In the genomic region with DNA sequence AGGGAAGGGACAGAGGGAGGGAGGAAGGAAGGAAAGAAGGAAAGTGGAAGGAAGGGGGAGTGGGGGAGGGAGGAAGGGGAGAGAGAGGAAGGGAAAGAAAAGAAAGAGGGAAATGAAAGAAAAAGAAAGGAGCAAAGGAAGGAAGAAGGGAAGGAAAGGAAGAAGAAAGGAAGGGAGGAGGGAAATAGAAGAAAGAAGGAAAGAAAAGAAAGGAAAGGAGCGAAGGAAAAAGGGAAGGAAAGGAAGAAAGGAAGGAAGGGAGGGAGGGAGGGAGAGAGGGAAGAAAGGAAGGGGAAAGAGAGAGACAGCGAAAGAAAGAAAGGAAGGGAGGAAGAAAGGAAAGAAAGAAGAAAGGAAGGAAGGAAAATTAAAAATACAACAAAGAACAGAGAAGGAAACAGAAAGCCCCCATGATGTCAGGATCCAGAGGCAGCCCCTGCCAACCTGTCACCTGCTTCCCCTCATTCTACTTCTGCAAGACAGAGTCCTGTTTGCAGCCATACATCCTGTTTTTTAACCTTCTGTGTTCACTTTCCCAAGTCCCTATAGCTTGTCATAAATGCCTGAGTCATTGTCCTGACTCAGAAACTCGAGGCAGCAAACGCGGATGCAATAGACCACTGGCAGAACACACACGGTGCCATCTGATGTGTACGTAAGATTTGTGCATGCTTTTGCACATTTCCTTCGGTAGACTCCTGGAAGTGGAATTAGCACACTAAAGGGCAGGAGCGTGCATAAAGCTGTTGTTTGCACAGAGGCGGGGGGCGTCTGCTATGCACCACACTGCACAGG, we compare ENCODE assay signal across 13 cellular contexts.
DNase-seq lines count a peak whose midpoint lies in the region; ATAC-seq and TF ChIP-seq lines count a peak whose summit lies in the region.
"Had no signal": no experiment of that assay in that cellular context is flagged by ENCODE, and none has a peak within 500 bp of the region (broad histone marks: within the 10 kb centered on the region; RNA-seq: fewer than 3 reads in every experiment).

No MANE protein-coding gene starts in this region.

- no peak for TF ChIP-seq CTCF in Panc1 (IDR thresholded peaks at IDR 0.05)
- no peak for TF ChIP-seq CTCF in dorsolateral prefrontal cortex (IDR thresholded peaks at IDR 0.05 in 54 of 56, conservative IDR thresholded peaks at IDR 0.05 in 2 of 56; ENCODE audit: low read depth in 1 of 56, partially characterized antibody in 56 of 56)

- no peak overlapping the region for H3K4me3 Mint-ChIP-seq in activated naive CD4-positive, alpha-beta T cell treated with anti-CD3 and anti-CD28 coated beads for 36 hours
- H3K4me3 Mint-ChIP-seq in activated naive CD4-positive, alpha-beta T cell treated with anti-CD3 and anti-CD28 coated beads, Interleukin-2, amount 10 ng/mL, durations not matched to agents 7 days and 5 days: no peak overlapping the region
- H3K4me3 Mint-ChIP-seq: nephron had no signal

- no TSS peak for BruUV-seq in Panc1 (replicated peaks; lab: Mats Ljungman, UMichigan)

- peaks cover 6% of the 10 kb centered on the region for H3K27me3 Mint-ChIP-seq in activated naive CD4-positive, alpha-beta T cell treated with anti-CD3 and anti-CD28 coated beads for 36 hours (ENCODE audit: low read depth)
- peaks cover 12% of the 10 kb centered on the region for H3K27me3 Mint-ChIP-seq in activated naive CD4-positive, alpha-beta T cell treated with anti-CD3 and anti-CD28 coated beads, Interleukin-2, amount 10 ng/mL, durations not matched to agents 7 days and 5 days

- no peaks in the 10 kb centered on the region for H3K36me3 ChIP-seq in Panc1 (ENCODE audit: control insufficient read depth, insufficient read depth, low read length)
- H3K36me3 ChIP-seq: BLaER1 treated with 17β-estradiol and CSF1 and Interleukin-3, amounts not matched to agents 10 nM and 100 nM had no signal

- in situ Hi-C loops in Panc1 (cut with HindIII; ENCODE audit: low pct_unique_long_range_greater_than_20kb, low sequenced_read_pairs): no loop called here

- H3K27me3 ChIP-seq in Panc1 (ENCODE audit: control insufficient read depth, insufficient read depth, low read length) (peaks cover 3% of the 10 kb centered on the region; the same call in 1 of the 2 replicates), dorsolateral prefrontal cortex (no peaks in the 10 kb centered on the region)
- H3K27me3 ChIP-seq: BLaER1 treated with 17β-estradiol and CSF1 and Interleukin-3, amounts not matched to agents 10 nM and 100 nM had no signal

- no peaks in the 10 kb centered on the region for H3K36me3 Mint-ChIP-seq in activated naive CD4-positive, alpha-beta T cell treated with anti-CD3 and anti-CD28 coated beads for 36 hours (ENCODE audit: low read depth)
- H3K36me3 Mint-ChIP-seq in activated naive CD4-positive, alpha-beta T cell treated with anti-CD3 and anti-CD28 coated beads, Interleukin-2, amount 10 ng/mL, durations not matched to agents 7 days and 5 days: no peaks in the 10 kb centered on the region

- peak; percentile 65; the same call in 1 of the 2 replicates for ATAC-seq in Panc1
- no peak for ATAC-seq in GM21515 (IDR thresholded peaks at IDR 0.05; ENCODE audit: unreplicated experiment)

- peak; percentile 7 for DNase-seq in activated naive CD4-positive, alpha-beta T cell treated with anti-CD3 and anti-CD28 coated beads for 36 hours
- no peak for DNase-seq in activated naive CD4-positive, alpha-beta T cell treated with anti-CD3 and anti-CD28 coated beads, Interleukin-2, amount 10 ng/mL, durations not matched to agents 7 days and 5 days
- DNase-seq in Panc1 (ENCODE audit: low read depth, low spot score): peak; percentile 59
- peak in 4 of 10 donors; percentile 40 to 68 (median 64) for DNase-seq in dorsolateral prefrontal cortex
- peak; percentile 57 for DNase-seq in superior temporal gyrus (ENCODE audit: extremely low spot score)
- no peak for DNase-seq in NCI-H82 treated with DMSO at 0.1 percent for 48 hours (lab: John Stamatoyannopoulos, UW; ENCODE audit: unreplicated experiment)
- DNase-seq in stimulated activated CD4-positive, alpha-beta T cell treated with anti-CD3 and anti-CD28 coated beads, Interleukin-4, amount 100 ng/mL, for 4 hours: no peak
- DNase-seq: foreskin fibroblast, PC-9 had no signal

- H3K27ac Mint-ChIP-seq in activated naive CD4-positive, alpha-beta T cell treated with anti-CD3 and anti-CD28 coated beads for 36 hours: no peak overlapping the region
- no peak overlapping the region for H3K27ac Mint-ChIP-seq in activated naive CD4-positive, alpha-beta T cell treated with anti-CD3 and anti-CD28 coated beads, Interleukin-2, amount 10 ng/mL, durations not matched to agents 7 days and 5 days
- H3K27ac Mint-ChIP-seq: activated T-helper 2 cell treated with anti-CD3 and anti-CD28 coated beads, Interferon-gamma antibody, Interleukin-2, Interleukin-4, amounts not matched to agents 10 μg/mL and 5 μg/mL and 100 μg/mL, durations not matched to agents 14 hours and 24 hours and 36 hours; nephron had no signal

- H3K4me3 ChIP-seq in Panc1 (ENCODE audit: low read depth in 2 of 2, low read length in 2 of 2) (no peak overlapping the region), dorsolateral prefrontal cortex (no peak overlapping the region)
- H3K4me3 ChIP-seq: BLaER1 treated with 17β-estradiol and CSF1 and Interleukin-3, amounts not matched to agents 10 nM and 100 nM; PC-9 had no signal

- intact Hi-C loops in activated naive CD4-positive, alpha-beta T cell treated with anti-CD3 and anti-CD28 coated beads for 36 hours (cut with micrococcal nuclease): no loop called here
- intact Hi-C loops in Panc1 (cut with micrococcal nuclease; ENCODE audit: unreplicated experiment) (no loop called here), dorsolateral prefrontal cortex (cut with DNase I) (no loop called here)

- H3K27ac ChIP-seq in Panc1 (ENCODE audit: low read length): no peak overlapping the region
- H3K27ac ChIP-seq in dorsolateral prefrontal cortex: peak overlapping the region in 55 of 59 donors; percentile 7 to 92 (median 72)
- H3K27ac ChIP-seq: PC-9 had no signal

- CTCF ChIA-PET in activated naive CD4-positive, alpha-beta T cell treated with anti-CD3 and anti-CD28 coated beads for 36 hours (lab: Charles Lee): interaction anchor here (0.6 kb wide), 1 partner anchor 9 kb away, joined by 4 read pairs; no protein-coding TSS in a partner anchor
- CTCF ChIA-PET in activated naive CD4-positive, alpha-beta T cell treated with anti-CD3 and anti-CD28 coated beads, Interleukin-2, amount 10 ng/mL, durations not matched to agents 7 days and 5 days (lab: Charles Lee): no interaction called here
- CTCF ChIA-PET in Panc1 (lab: Charles Lee): no interaction called here

- no peaks in the 10 kb centered on the region for H3K4me1 Mint-ChIP-seq in activated naive CD4-positive, alpha-beta T cell treated with anti-CD3 and anti-CD28 coated beads for 36 hours (ENCODE audit: low read depth)
- H3K4me1 Mint-ChIP-seq in activated naive CD4-positive, alpha-beta T cell treated with anti-CD3 and anti-CD28 coated beads, Interleukin-2, amount 10 ng/mL, durations not matched to agents 7 days and 5 days: peaks cover 16% of the 10 kb centered on the region
- H3K4me1 Mint-ChIP-seq: nephron had no signal

- H3K9me3 Mint-ChIP-seq in activated naive CD4-positive, alpha-beta T cell treated with anti-CD3 and anti-CD28 coated beads for 36 hours: peaks cover 2% of the 10 kb centered on the region
- peaks cover 2% of the 10 kb centered on the region for H3K9me3 Mint-ChIP-seq in activated naive CD4-positive, alpha-beta T cell treated with anti-CD3 and anti-CD28 coated beads, Interleukin-2, amount 10 ng/mL, durations not matched to agents 7 days and 5 days
- H3K9me3 Mint-ChIP-seq: activated T-helper 2 cell treated with anti-CD3 and anti-CD28 coated beads, Interferon-gamma antibody, Interleukin-2, Interleukin-4, amounts not matched to agents 10 μg/mL and 5 μg/mL and 100 μg/mL, durations not matched to agents 14 hours and 24 hours and 36 hours had no signal

- no peaks in the 10 kb centered on the region for H3K4me1 ChIP-seq in Panc1 (ENCODE audit: control insufficient read depth, insufficient read depth, low read length)

- POLR2A ChIA-PET in Panc1 (lab: Charles Lee): interaction anchor here (0.5 kb wide), 1 partner anchor 22 kb away, joined by 6 read pairs; no protein-coding TSS in a partner anchor

- no peaks in the 10 kb centered on the region for H3K9me3 ChIP-seq in Panc1 (ENCODE audit: control insufficient read depth, insufficient read depth, low read depth, low read length)
- H3K9me3 ChIP-seq: BLaER1 treated with 17β-estradiol and CSF1 and Interleukin-3, amounts not matched to agents 10 nM and 100 nM had no signal

Comparison
In these comparisons a context has a peak if more than half of its experiments do, and no peak if none do; other contexts are left out.
1. DNase-seq: peak in activated naive CD4-positive, alpha-beta T cell treated with anti-CD3 and anti-CD28 coated beads for 36 hours (single experiment), Panc1 (single experiment) and superior temporal gyrus (single experiment); none in activated naive CD4-positive, alpha-beta T cell treated with anti-CD3 and anti-CD28 coated beads, Interleukin-2, amount 10 ng/mL, durations not matched to agents 7 days and 5 days (single experiment), NCI-H82 treated with DMSO at 0.1 percent for 48 hours (single experiment) and stimulated activated CD4-positive, alpha-beta T cell treated with anti-CD3 and anti-CD28 coated beads, Interleukin-4, amount 100 ng/mL, for 4 hours (0 of 2).